ENCODE assay signal across 12 cellular contexts in the genomic region with DNA sequence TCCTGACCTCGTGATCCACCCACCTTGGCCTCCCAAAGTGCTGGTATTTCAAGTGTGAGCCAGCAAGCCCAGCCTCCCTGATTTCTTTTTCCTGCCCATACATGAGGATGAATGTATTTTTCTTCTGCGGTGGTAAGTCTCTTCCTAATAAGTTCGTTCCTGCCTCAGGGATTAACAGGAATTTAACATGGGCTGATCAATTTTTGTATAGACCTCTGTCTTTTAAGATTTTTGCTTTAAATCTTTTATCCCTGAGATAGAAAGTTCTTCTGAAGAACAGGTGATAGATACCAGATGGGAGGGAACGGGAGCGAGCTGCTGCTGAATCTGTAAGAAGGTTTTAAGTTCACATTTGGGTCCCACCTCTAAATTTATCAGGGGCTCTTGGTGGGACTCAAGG. TPM values are rescaled to one million over a fixed set of nuclear protein-coding genes. Genes with fewer than 3 reads are reported as not detected.
DNase-seq lines count a peak whose midpoint lies in the region; ATAC-seq and TF ChIP-seq lines count a peak whose summit lies in the region.
"Had no signal": no experiment of that assay in that cellular context is flagged by ENCODE, and none has a peak within 500 bp of the region (broad histone marks: within the 10 kb centered on the region; RNA-seq: fewer than 3 reads in every experiment).

No MANE protein-coding gene starts in this region.

- H3K36me3 Mint-ChIP-seq in IgD-negative memory B cell: peaks cover 83% of the 10 kb centered on the region
- peaks cover 99% of the 10 kb centered on the region for H3K36me3 Mint-ChIP-seq in activated naive CD8-positive, alpha-beta T cell treated with anti-CD3 and anti-CD28 coated beads for 36 hours
- peaks cover 100% of the 10 kb centered on the region for H3K36me3 Mint-ChIP-seq in nephron progenitor cell (ENCODE audit: low read depth)

- H3K27me3 Mint-ChIP-seq in IgD-negative memory B cell: peaks cover 2% of the 10 kb centered on the region
- H3K27me3 Mint-ChIP-seq in activated naive CD8-positive, alpha-beta T cell treated with anti-CD3 and anti-CD28 coated beads for 36 hours: peaks cover 53% of the 10 kb centered on the region
- H3K27me3 Mint-ChIP-seq in nephron progenitor cell (ENCODE audit: low read depth, poor library complexity): no peaks in the 10 kb centered on the region

- H3K4me3 Mint-ChIP-seq in IgD-negative memory B cell: peak overlapping the region in 1 of 4 donors; percentile 86
- peak overlapping the region; percentile 100 for H3K4me3 Mint-ChIP-seq in activated naive CD8-positive, alpha-beta T cell treated with anti-CD3 and anti-CD28 coated beads for 36 hours
- peak overlapping the region; percentile 95 for H3K4me3 Mint-ChIP-seq in nephron progenitor cell

- ATAC-seq in GM18870 (IDR thresholded peaks at IDR 0.05; ENCODE audit: unreplicated experiment): no peak
- ATAC-seq: psoas muscle had no signal

- TF ChIP-seq CTCF in nephron progenitor cell (IDR thresholded peaks at IDR 0.05) (no peak), GM13976 (IDR thresholded peaks at IDR 0.05; ENCODE audit: borderline replicate concordance, control extremely low read depth, extremely low read depth, insufficient read depth, missing control alignments) (no peak)

- DNase-seq in DMS 273 (lab: John Stamatoyannopoulos, UW; ENCODE audit: unreplicated experiment) (peak; percentile 56), DMS 273 treated with DMSO at 0.1 percent for 48 hours (lab: John Stamatoyannopoulos, UW) (no peak), nephron progenitor cell (no peak), CD1c-positive myeloid dendritic cell (ENCODE audit: extremely low spot score) (no peak), GM13976 (ENCODE audit: low spot score) (no peak)
- DNase-seq in activated naive CD8-positive, alpha-beta T cell treated with anti-CD3 and anti-CD28 coated beads for 36 hours: no peak
- DNase-seq: 8988T; activated CD4-positive, alpha-beta T cell treated with anti-CD3 and anti-CD28 coated beads for 4 hours; NCI-H2029 treated with DMSO at 0.1 percent for 48 hours; psoas muscle had no signal

- H3K27ac Mint-ChIP-seq in IgD-negative memory B cell: peak overlapping the region; percentile 53 to 95 (median 73)
- peak overlapping the region; percentile 100 for H3K27ac Mint-ChIP-seq in activated naive CD8-positive, alpha-beta T cell treated with anti-CD3 and anti-CD28 coated beads for 36 hours
- peak overlapping the region; percentile 82 for H3K27ac Mint-ChIP-seq in nephron progenitor cell

- H3K4me1 Mint-ChIP-seq in IgD-negative memory B cell (peaks cover 42 to 67% (median 48%) of the 10 kb centered on the region in 3 donors), nephron progenitor cell (peaks cover 74% of the 10 kb centered on the region)
- H3K4me1 Mint-ChIP-seq in activated naive CD8-positive, alpha-beta T cell treated with anti-CD3 and anti-CD28 coated beads for 36 hours: peaks cover 82% of the 10 kb centered on the region

- in situ Hi-C loops in GM13976 (cut with MboI; ENCODE audit: low sequenced_read_pairs, unreplicated experiment): no loop called here

- H3K9me3 Mint-ChIP-seq in IgD-negative memory B cell: peaks cover 17 to 64% (median 48%) of the 10 kb centered on the region in 3 donors
- H3K9me3 Mint-ChIP-seq in activated naive CD8-positive, alpha-beta T cell treated with anti-CD3 and anti-CD28 coated beads for 36 hours: peaks cover 58% of the 10 kb centered on the region
- H3K9me3 Mint-ChIP-seq in nephron progenitor cell: peaks cover 76% of the 10 kb centered on the region

RNA-seq across cellular contexts. Expression of gene ZNFX1, which starts 7.0 kb away (rescaled TPM):
- 45.2 TPM for polyA plus RNA-seq in IgD-negative memory B cell
- total RNA-seq in activated naive CD8-positive, alpha-beta T cell treated with anti-CD3 and anti-CD28 coated beads for 36 hours: 10 to 100 TPM; 45.8 to 48.0 TPM
